ENCODE assay signal across 26 cellular contexts in the genomic region with DNA sequence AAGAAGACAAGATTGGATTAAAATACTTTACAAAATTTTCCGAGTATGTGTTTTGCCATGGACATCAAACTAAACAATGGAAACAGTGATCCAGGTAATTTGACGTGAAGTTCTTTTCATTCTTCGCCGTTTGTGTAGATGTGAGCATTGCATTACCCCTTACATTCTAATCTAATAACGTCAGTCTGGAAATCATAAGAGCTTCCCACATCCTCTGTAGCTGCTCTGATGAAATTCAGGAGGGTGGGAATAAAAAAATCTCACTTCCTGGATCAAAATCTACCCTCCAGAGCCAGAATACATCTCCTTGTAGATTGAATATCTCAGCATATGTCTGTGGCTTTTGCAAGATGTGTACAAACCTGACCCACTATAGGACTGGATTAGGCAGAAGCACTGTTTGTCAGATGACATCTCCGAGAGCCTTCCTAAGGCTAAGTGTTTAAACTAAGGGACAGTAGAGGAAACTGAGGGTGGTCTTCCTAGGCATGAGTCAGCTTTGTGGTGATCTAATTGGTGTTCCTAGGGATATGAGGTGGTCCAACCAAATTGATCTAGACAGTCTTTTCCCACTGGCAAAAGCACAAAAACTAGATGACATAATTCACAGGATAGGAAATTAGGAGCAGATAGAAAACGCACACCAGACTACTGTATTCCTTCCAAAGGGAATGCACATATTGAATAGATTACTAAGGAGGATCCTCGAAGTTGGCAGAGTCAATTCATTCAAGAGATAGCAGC.
DNase-seq lines count a peak whose midpoint lies in the region; ATAC-seq, FAIRE-seq and TF ChIP-seq lines count a peak whose summit lies in the region.
"Had no signal": no experiment of that assay in that cellular context is flagged by ENCODE, and none has a peak within 500 bp of the region (broad histone marks: within the 10 kb centered on the region; RNA-seq: fewer than 3 reads in every experiment).

No MANE protein-coding gene starts in this region.

- H3K27ac ChIP-seq in astrocyte (ENCODE audit: low read depth, low read length) = peak overlapping the region; percentile 96
- H3K27ac ChIP-seq: BLaER1 treated with 17β-estradiol and CSF1 and Interleukin-3, amounts not matched to agents 10 nM and 100 nM; esophagus squamous epithelium; tibial artery had no signal

- no peaks in the 10 kb centered on the region for H3K79me2 ChIP-seq in astrocyte (ENCODE audit: insufficient read depth, low read length)

- no peak for TF ChIP-seq CTCF in astrocyte (IDR thresholded peaks at IDR 0.05; ENCODE audit: insufficient read depth, low read depth, low read length)
- TF ChIP-seq CTCF in foreskin fibroblast (IDR thresholded peaks at IDR 0.05; ENCODE audit: low read depth, low read length) = no peak

- DNase-seq in AG08395 (ENCODE audit: low spot score) = peak; percentile 83
- peak; percentile 34 for DNase-seq in HTR-8/SVneo (ENCODE audit: insufficient read length, low spot score)
- peak; percentile 91 for DNase-seq in astrocyte (ENCODE audit: low read depth)
- DNase-seq in foreskin fibroblast = peak; percentile 71 to 75
- DNase-seq in activated naive CD8-positive, alpha-beta T cell treated with anti-CD3 and anti-CD28 coated beads, Interleukin-2, amount 50 U/mL, for 24 hours = no peak
- DNase-seq in cardiac septum (ENCODE audit: low spot score) = no peak
- DNase-seq: 8988T; activated CD4-positive, alpha-beta T cell treated with anti-CD3 and anti-CD28 coated beads, Interleukin-2, amount 50 U/mL, for 1 hour; activated CD8-positive, alpha-beta memory T cell treated with anti-CD3 and anti-CD28 coated beads, Interleukin-2, amount 50 U/mL, for 4 hours; activated effector memory CD4-positive, alpha-beta T cell treated with Interleukin-2 at 50 U/mL for 16 hours; amniotic stem cell; effector CD8-positive, alpha-beta T cell; esophagus squamous epithelium; KG1; mesendoderm; natural killer cell; NCI-H1092; NCI-H2081; stimulated activated naive CD8-positive, alpha-beta T cell treated with anti-CD3 and anti-CD28 coated beads, Interleukin-15, Interleukin-2, amounts not matched to agents 100 U/mL and 50 U/mL, for 24 hours; T-helper 1 cell; tibial artery had no signal

- no peaks in the 10 kb centered on the region for H4K20me1 ChIP-seq in astrocyte (ENCODE audit: insufficient read depth, low read length)
- H4K20me1 ChIP-seq: BLaER1 treated with 17β-estradiol and CSF1 and Interleukin-3, amounts not matched to agents 10 nM and 100 nM had no signal

- H3K4me1 ChIP-seq in astrocyte (ENCODE audit: insufficient read depth, low read length) = peaks cover 33% of the 10 kb centered on the region
- H3K4me1 ChIP-seq: BLaER1 treated with 17β-estradiol and CSF1 and Interleukin-3, amounts not matched to agents 10 nM and 100 nM; esophagus squamous epithelium had no signal

- no peak for FAIRE-seq in HTR-8/SVneo (lab: Jason Lieb, UNC)
- peak; percentile 86 for FAIRE-seq in astrocyte (lab: Jason Lieb, UNC)
- FAIRE-seq: G401.6, GM12891 had no signal

- H3K9me3 Mint-ChIP-seq in astrocyte (ENCODE audit: unreplicated experiment) = no peaks in the 10 kb centered on the region
- H3K9me3 Mint-ChIP-seq in activated naive CD8-positive, alpha-beta T cell treated with anti-CD3 and anti-CD28 coated beads, Interleukin-2, amount 50 U/mL, for 24 hours = peaks cover 4% of the 10 kb centered on the region

- no peaks in the 10 kb centered on the region for H3K36me3 Mint-ChIP-seq in astrocyte (ENCODE audit: low read depth, unreplicated experiment)
- no peaks in the 10 kb centered on the region for H3K36me3 Mint-ChIP-seq in activated naive CD8-positive, alpha-beta T cell treated with anti-CD3 and anti-CD28 coated beads, Interleukin-2, amount 50 U/mL, for 24 hours (ENCODE audit: low read depth)
- H3K36me3 Mint-ChIP-seq: natural killer cell had no signal

- H3K4me3 ChIP-seq in astrocyte (ENCODE audit: insufficient read depth, low read depth, low read length) = peak overlapping the region; percentile 31
- no peak overlapping the region for H3K4me3 ChIP-seq in foreskin fibroblast (ENCODE audit: low read depth in 1 of 2, low read length in 2 of 2)
- H3K4me3 ChIP-seq: BLaER1 treated with 17β-estradiol and CSF1 and Interleukin-3, amounts not matched to agents 10 nM and 100 nM; esophagus squamous epithelium; tibial artery had no signal

- H3K4me2 ChIP-seq in astrocyte (ENCODE audit: low read length) = peak overlapping the region; percentile 70
- H3K4me2 ChIP-seq: BLaER1 treated with 17β-estradiol and CSF1 and Interleukin-3, amounts not matched to agents 10 nM and 100 nM had no signal

- no peak overlapping the region for H3K4me3 Mint-ChIP-seq in astrocyte (ENCODE audit: unreplicated experiment)
- no peak overlapping the region for H3K4me3 Mint-ChIP-seq in activated naive CD8-positive, alpha-beta T cell treated with anti-CD3 and anti-CD28 coated beads, Interleukin-2, amount 50 U/mL, for 24 hours
- H3K4me3 Mint-ChIP-seq: natural killer cell had no signal

- H3K27me3 Mint-ChIP-seq in astrocyte (ENCODE audit: low read depth, unreplicated experiment) = peaks cover 2% of the 10 kb centered on the region
- H3K27me3 Mint-ChIP-seq in activated naive CD8-positive, alpha-beta T cell treated with anti-CD3 and anti-CD28 coated beads, Interleukin-2, amount 50 U/mL, for 24 hours = no peaks in the 10 kb centered on the region

- H3K27me3 ChIP-seq in astrocyte (ENCODE audit: insufficient read depth, low read length) = no peaks in the 10 kb centered on the region
- H3K27me3 ChIP-seq: esophagus squamous epithelium, tibial artery had no signal

- no peaks in the 10 kb centered on the region for H3K4me1 Mint-ChIP-seq in astrocyte (ENCODE audit: low read depth, unreplicated experiment)
- no peaks in the 10 kb centered on the region for H3K4me1 Mint-ChIP-seq in activated naive CD8-positive, alpha-beta T cell treated with anti-CD3 and anti-CD28 coated beads, Interleukin-2, amount 50 U/mL, for 24 hours
- H3K4me1 Mint-ChIP-seq: natural killer cell had no signal

- peak overlapping the region; percentile 77 for H3K9ac ChIP-seq in astrocyte (ENCODE audit: low read length)
- H3K9ac ChIP-seq: BLaER1 treated with 17β-estradiol and CSF1 and Interleukin-3, amounts not matched to agents 10 nM and 100 nM had no signal

- no peak overlapping the region for H2AFZ ChIP-seq in astrocyte (ENCODE audit: low read depth, low read length)

- intact Hi-C loops in cardiac septum (cut with DNase I) = no loop called here

- H3K27ac Mint-ChIP-seq in astrocyte (ENCODE audit: unreplicated experiment) = no peak overlapping the region
- H3K27ac Mint-ChIP-seq in activated naive CD8-positive, alpha-beta T cell treated with anti-CD3 and anti-CD28 coated beads, Interleukin-2, amount 50 U/mL, for 24 hours = no peak overlapping the region
- H3K27ac Mint-ChIP-seq: natural killer cell had no signal

- H3K36me3 ChIP-seq in astrocyte (ENCODE audit: insufficient read depth, low read length) = no peaks in the 10 kb centered on the region
- H3K36me3 ChIP-seq: BLaER1 treated with 17β-estradiol and CSF1 and Interleukin-3, amounts not matched to agents 10 nM and 100 nM; esophagus squamous epithelium; tibial artery had no signal

- ATAC-seq in activated naive CD8-positive, alpha-beta T cell treated with anti-CD3 and anti-CD28 coated beads, Interleukin-2, amount 50 U/mL, for 24 hours = no peak
- ATAC-seq in GM19324 (IDR thresholded peaks at IDR 0.05; ENCODE audit: low FRiP score, unreplicated experiment) = no peak
- no peak for ATAC-seq in GM21619 (IDR thresholded peaks at IDR 0.05; ENCODE audit: unreplicated experiment)
- ATAC-seq: natural killer cell; stimulated activated naive CD8-positive, alpha-beta T cell treated with anti-CD3 and anti-CD28 coated beads, Interleukin-15, Interleukin-2, amounts not matched to agents 100 U/mL and 50 U/mL, for 24 hours had no signal

- H3K9me3 ChIP-seq in astrocyte (ENCODE audit: insufficient read depth, low read depth, low read length) = no peaks in the 10 kb centered on the region
- H3K9me3 ChIP-seq: BLaER1 treated with 17β-estradiol and CSF1 and Interleukin-3, amounts not matched to agents 10 nM and 100 nM; esophagus squamous epithelium; tibial artery had no signal

Comparison
In these comparisons a context has a peak if more than half of its experiments do, and no peak if none do; other contexts are left out.
1. DNase-seq: peak in AG08395 (single experiment), HTR-8/SVneo (single experiment), astrocyte (single experiment) and foreskin fibroblast (2 of 2); none in activated naive CD8-positive, alpha-beta T cell treated with anti-CD3 and anti-CD28 coated beads, Interleukin-2, amount 50 U/mL, for 24 hours (single experiment) and cardiac septum (single experiment).